In the genomic region with DNA sequence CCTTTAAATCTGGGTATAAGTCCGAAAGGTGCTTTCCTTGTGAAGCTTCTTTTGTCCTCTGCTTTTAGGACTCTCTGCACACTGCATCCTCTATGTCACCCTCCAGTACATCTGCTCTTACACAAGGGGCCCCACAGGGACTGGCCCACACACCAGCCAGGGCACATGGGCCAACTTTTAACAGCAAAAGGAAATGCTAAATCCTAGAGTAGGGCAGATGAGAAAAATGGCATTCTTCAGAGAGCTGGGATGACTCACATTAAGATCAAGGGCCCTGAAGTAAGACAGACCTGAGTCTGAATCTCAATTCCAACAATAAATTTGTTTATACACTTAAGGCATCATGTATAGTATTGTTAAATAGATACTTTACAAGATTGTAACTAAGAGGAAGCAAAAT, we compare ENCODE assay signal across 23 cellular contexts. TPM values are rescaled to one million over a fixed set of nuclear protein-coding genes. Genes with fewer than 3 reads are reported as not detected.
DNase-seq lines count a peak whose midpoint lies in the region; ATAC-seq and TF ChIP-seq lines count a peak whose summit lies in the region.
"Had no signal": no experiment of that assay in that cellular context is flagged by ENCODE, and none has a peak within 500 bp of the region (broad histone marks: within the 10 kb centered on the region; RNA-seq: fewer than 3 reads in every experiment).

No MANE protein-coding gene starts in this region.

- H3K36me3 Mint-ChIP-seq in activated naive CD8-positive, alpha-beta T cell treated with anti-CD3 and anti-CD28 coated beads, Interleukin-2, amount 50 U/mL, for 24 hours (ENCODE audit: low read depth): no peaks in the 10 kb centered on the region
- no peaks in the 10 kb centered on the region for H3K36me3 Mint-ChIP-seq in activated naive CD8-positive, alpha-beta T cell treated with anti-CD3 and anti-CD28 coated beads for 36 hours
- H3K36me3 Mint-ChIP-seq in neural progenitor cell: no peaks in the 10 kb centered on the region
- H3K36me3 Mint-ChIP-seq: CD8-positive, alpha-beta T cell had no signal

- no peaks in the 10 kb centered on the region for H3K9me3 ChIP-seq in neural progenitor cell (ENCODE audit: low read depth)
- H3K9me3 ChIP-seq: A549, esophagus squamous epithelium, mucosa of descending colon, neutrophil, vagina had no signal

- no peaks in the 10 kb centered on the region for H3K27me3 ChIP-seq in neural progenitor cell
- H3K27me3 ChIP-seq: esophagus squamous epithelium, vagina had no signal

- H4K20me1 ChIP-seq in neural progenitor cell (ENCODE audit: low read depth): no peaks in the 10 kb centered on the region

- TF ChIP-seq CTCF in fibroblast of mammary gland (conservative IDR thresholded peaks at IDR 0.05; ENCODE audit: control insufficient read depth, insufficient read depth, low read depth, low read length): no peak
- TF ChIP-seq CTCF in GM13976 (IDR thresholded peaks at IDR 0.05; ENCODE audit: borderline replicate concordance, control extremely low read depth, extremely low read depth, insufficient read depth, missing control alignments): no peak
- no peak for TF ChIP-seq CTCF in neural progenitor cell (IDR thresholded peaks at IDR 0.05)

- DNase-seq in activated naive CD8-positive, alpha-beta T cell treated with anti-CD3 and anti-CD28 coated beads, Interleukin-2, amount 50 U/mL, for 24 hours: no peak
- no peak for DNase-seq in activated naive CD8-positive, alpha-beta T cell treated with anti-CD3 and anti-CD28 coated beads for 36 hours
- DNase-seq in fibroblast of mammary gland (ENCODE audit: low read depth) (peak; percentile 76), GM13976 (ENCODE audit: low spot score) (no peak), neural progenitor cell (ENCODE audit: low spot score) (no peak)
- no peak for DNase-seq in stimulated activated naive CD8-positive, alpha-beta T cell treated with anti-CD3 and anti-CD28 coated beads, Interleukin-15, Interleukin-2, amounts not matched to agents 100 U/mL and 50 U/mL, for 24 hours
- DNase-seq: activated CD8-positive, alpha-beta memory T cell treated with anti-CD3 and anti-CD28 coated beads, Interleukin-2, amount 50 U/mL, for 4 hours; activated gamma-delta T cell treated with Interleukin-2 at 50 U/mL for 16 hours; CD8-positive, alpha-beta T cell; DMS79; dorsolateral prefrontal cortex; esophagus squamous epithelium; left cardiac atrium; mucosa of descending colon; NCI-H524; retina; T1000 had no signal

- no peak overlapping the region for H3K4me2 ChIP-seq in neural progenitor cell
- H3K4me2 ChIP-seq: A549 had no signal

- no peaks in the 10 kb centered on the region for H3K79me2 ChIP-seq in neural progenitor cell (ENCODE audit: low read depth)

- H3K27ac Mint-ChIP-seq in activated naive CD8-positive, alpha-beta T cell treated with anti-CD3 and anti-CD28 coated beads, Interleukin-2, amount 50 U/mL, for 24 hours: no peak overlapping the region
- no peak overlapping the region for H3K27ac Mint-ChIP-seq in activated naive CD8-positive, alpha-beta T cell treated with anti-CD3 and anti-CD28 coated beads for 36 hours
- H3K27ac Mint-ChIP-seq in neural progenitor cell: no peak overlapping the region
- H3K27ac Mint-ChIP-seq: CD8-positive, alpha-beta T cell had no signal

- in situ Hi-C loops in GM13976 (cut with MboI; ENCODE audit: low sequenced_read_pairs, unreplicated experiment): loop anchor here (25.0 kb wide), 1 partner anchor 237 kb away; a partner anchor contains a TSS

- no peaks in the 10 kb centered on the region for H3K9me3 Mint-ChIP-seq in activated naive CD8-positive, alpha-beta T cell treated with anti-CD3 and anti-CD28 coated beads, Interleukin-2, amount 50 U/mL, for 24 hours
- H3K9me3 Mint-ChIP-seq in activated naive CD8-positive, alpha-beta T cell treated with anti-CD3 and anti-CD28 coated beads for 36 hours: no peaks in the 10 kb centered on the region
- H3K9me3 Mint-ChIP-seq in neural progenitor cell: no peaks in the 10 kb centered on the region
- H3K9me3 Mint-ChIP-seq: CD8-positive, alpha-beta T cell had no signal

- no peak overlapping the region for H3K4me3 Mint-ChIP-seq in activated naive CD8-positive, alpha-beta T cell treated with anti-CD3 and anti-CD28 coated beads, Interleukin-2, amount 50 U/mL, for 24 hours
- no peak overlapping the region for H3K4me3 Mint-ChIP-seq in activated naive CD8-positive, alpha-beta T cell treated with anti-CD3 and anti-CD28 coated beads for 36 hours
- H3K4me3 Mint-ChIP-seq in neural progenitor cell: no peak overlapping the region
- H3K4me3 Mint-ChIP-seq: CD8-positive, alpha-beta T cell had no signal

- H3K9ac ChIP-seq in neural progenitor cell: no peak overlapping the region

- H3K27ac ChIP-seq in neural progenitor cell: no peak overlapping the region
- H3K27ac ChIP-seq: A549, dorsolateral prefrontal cortex, esophagus squamous epithelium, neutrophil, vagina had no signal

- no peak overlapping the region for H2AFZ ChIP-seq in neural progenitor cell (replicated peaks)

- H3F3A ChIP-seq in neural progenitor cell (ENCODE audit: low read depth): no peaks in the 10 kb centered on the region

- peaks cover 8% of the 10 kb centered on the region for H3K4me1 ChIP-seq in neural progenitor cell
- H3K4me1 ChIP-seq: A549, vagina had no signal

- peak; percentile 21 for ATAC-seq in activated naive CD8-positive, alpha-beta T cell treated with anti-CD3 and anti-CD28 coated beads, Interleukin-2, amount 50 U/mL, for 24 hours
- ATAC-seq in SK-N-SH treated with all-trans-retinoic acid at 6 μM for 48 hours (peak; percentile 50; the same call in 2 of the 3 replicates), HG03196 (IDR thresholded peaks at IDR 0.05; ENCODE audit: unreplicated experiment) (no peak)
- ATAC-seq in stimulated activated naive CD8-positive, alpha-beta T cell treated with anti-CD3 and anti-CD28 coated beads, Interleukin-15, Interleukin-2, amounts not matched to agents 100 U/mL and 50 U/mL, for 24 hours: peak; percentile 26
- ATAC-seq: A549; CD8-positive, alpha-beta T cell; mucosa of descending colon had no signal

- H3K4me3 ChIP-seq in fibroblast of mammary gland (ENCODE audit: control insufficient read depth, low read depth, low read length): no peak overlapping the region
- no peak overlapping the region for H3K4me3 ChIP-seq in neural progenitor cell
- H3K4me3 ChIP-seq: A549, dorsolateral prefrontal cortex, esophagus squamous epithelium, mucosa of descending colon, vagina had no signal

- no peaks in the 10 kb centered on the region for H3K36me3 ChIP-seq in neural progenitor cell
- H3K36me3 ChIP-seq: esophagus squamous epithelium, neutrophil, vagina had no signal

- H3K4me1 Mint-ChIP-seq in activated naive CD8-positive, alpha-beta T cell treated with anti-CD3 and anti-CD28 coated beads, Interleukin-2, amount 50 U/mL, for 24 hours: peaks cover 49% of the 10 kb centered on the region
- peaks cover 46% of the 10 kb centered on the region for H3K4me1 Mint-ChIP-seq in activated naive CD8-positive, alpha-beta T cell treated with anti-CD3 and anti-CD28 coated beads for 36 hours
- H3K4me1 Mint-ChIP-seq in neural progenitor cell: peaks cover 16% of the 10 kb centered on the region

- H3K27me3 Mint-ChIP-seq in activated naive CD8-positive, alpha-beta T cell treated with anti-CD3 and anti-CD28 coated beads, Interleukin-2, amount 50 U/mL, for 24 hours: peaks cover 5% of the 10 kb centered on the region
- H3K27me3 Mint-ChIP-seq in activated naive CD8-positive, alpha-beta T cell treated with anti-CD3 and anti-CD28 coated beads for 36 hours: peaks cover 13% of the 10 kb centered on the region
- no peaks in the 10 kb centered on the region for H3K27me3 Mint-ChIP-seq in neural progenitor cell (ENCODE audit: insufficient read depth, low read depth)

TF ChIP-seq in SK-N-SH treated with all-trans-retinoic acid at 6 μM for 48 hours, 23 proteins besides CTCF, POLR2A, EP300 and RAD21:
- no peak for TF ChIP-seq ZFP3 (CRISPR knock-in tag; IDR thresholded peaks at IDR 0.05)
- TF ChIP-seq, protein P1, sequence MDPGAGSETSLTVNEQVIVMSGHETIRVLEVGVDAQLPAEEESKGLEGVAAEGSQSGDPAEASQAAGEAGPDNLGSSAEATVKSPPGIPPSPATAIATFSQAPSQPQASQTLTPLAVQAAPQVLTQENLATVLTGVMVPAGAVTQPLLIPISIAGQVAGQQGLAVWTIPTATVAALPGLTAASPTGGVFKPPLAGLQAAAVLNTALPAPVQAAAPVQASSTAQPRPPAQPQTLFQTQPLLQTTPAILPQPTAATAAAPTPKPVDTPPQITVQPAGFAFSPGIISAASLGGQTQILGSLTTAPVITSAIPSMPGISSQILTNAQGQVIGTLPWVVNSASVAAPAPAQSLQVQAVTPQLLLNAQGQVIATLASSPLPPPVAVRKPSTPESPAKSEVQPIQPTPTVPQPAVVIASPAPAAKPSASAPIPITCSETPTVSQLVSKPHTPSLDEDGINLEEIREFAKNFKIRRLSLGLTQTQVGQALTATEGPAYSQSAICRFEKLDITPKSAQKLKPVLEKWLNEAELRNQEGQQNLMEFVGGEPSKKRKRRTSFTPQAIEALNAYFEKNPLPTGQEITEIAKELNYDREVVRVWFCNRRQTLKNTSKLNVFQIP (CRISPR knock-in tag; IDR thresholded peaks at IDR 0.05; ENCODE audit: borderline replicate concordance, low read depth): no peak

RNA-seq across cellular contexts. Expression of a gene that starts 40.3 kb away (rescaled TPM):
- not detected for total RNA-seq in activated naive CD8-positive, alpha-beta T cell treated with anti-CD3 and anti-CD28 coated beads for 36 hours
- 0.06 and 0.07 TPM in 2 replicates for total RNA-seq in neural progenitor cell (ENCODE audit: low replicate concordance)
- total RNA-seq: CD8-positive, alpha-beta T cell; SK-MEL-5 had no signal

RNA-seq across cellular contexts. Expression of a gene that starts 54.8 kb away (rescaled TPM):
- total RNA-seq in activated naive CD8-positive, alpha-beta T cell treated with anti-CD3 and anti-CD28 coated beads for 36 hours: under 1 TPM in 1 of 2 experiments, not detected in 1; 0.10 TPM
- not detected in 2 replicates for total RNA-seq in neural progenitor cell (ENCODE audit: low replicate concordance)
- total RNA-seq: SK-MEL-5 had no signal

RNA-seq across cellular contexts. Expression of a gene that starts 55.2 kb away (rescaled TPM):
- 1 to 10 TPM in 1 of 2 experiments, under 1 TPM in 1; 0.97 to 1.5 TPM for total RNA-seq in activated naive CD8-positive, alpha-beta T cell treated with anti-CD3 and anti-CD28 coated beads for 36 hours
- total RNA-seq in neural progenitor cell (ENCODE audit: low replicate concordance): not detected in 2 replicates
- total RNA-seq: SK-MEL-5 had no signal
